In genomic region chr9:124805186-124805585, GRCh38 we compare ENCODE assay signal across 16 cellular contexts. TPM values are rescaled to one million over a fixed set of nuclear protein-coding genes. Genes with fewer than 3 reads are reported as not detected.
DNase-seq lines count a peak whose midpoint lies in the region; ATAC-seq and TF ChIP-seq lines count a peak whose summit lies in the region.
"Had no signal": no experiment of that assay in that cellular context is flagged by ENCODE, and none has a peak within 500 bp of the region (broad histone marks: within the 10 kb centered on the region; RNA-seq: fewer than 3 reads in every experiment).

No MANE protein-coding gene starts in this region.

- 0 out of 3 replicates have a peak, but pooled peaks have one; percentile 32 for ATAC-seq in RWPE2 (ENCODE audit: low read depth)
- ATAC-seq in psoas muscle, result peak; percentile 21 to 54 (median 38)
- no peak for ATAC-seq in GM21825 (IDR thresholded peaks at IDR 0.05; ENCODE audit: unreplicated experiment)
- no peak for ATAC-seq in GM18498 (IDR thresholded peaks at IDR 0.05; ENCODE audit: unreplicated experiment)

- H3K9me3 ChIP-seq in RWPE2 (ENCODE audit: severe bottlenecking) (no peaks in the 10 kb centered on the region), psoas muscle (no peaks in the 10 kb centered on the region), Karpas-422 (ENCODE audit: low read length) (no peaks in the 10 kb centered on the region)

- H3K79me2 ChIP-seq in Karpas-422 (ENCODE audit: low read length), result no peaks in the 10 kb centered on the region

- intact Hi-C loops in psoas muscle (cut with DNase I), result no loop called here

- no peak overlapping the region for H3K9ac ChIP-seq in Karpas-422 (ENCODE audit: low read length)

- H3K4me2 ChIP-seq in Karpas-422 (ENCODE audit: low read depth, low read length, poor library complexity, severe bottlenecking), result no peak overlapping the region

- 16 to 33% (median 24%) methylated on average over 4 of the region's 4 CpGs for WGBS in psoas muscle, 3 donors

- DNase-seq in AG10803 (ENCODE audit: low read depth), result peak; percentile 29
- no peak for DNase-seq in RWPE2 (ENCODE audit: low spot score)
- no peak for DNase-seq in epithelial cell of prostate (ENCODE audit: low read depth, low spot score)
- no peak for DNase-seq in psoas muscle
- DNase-seq in Karpas-422, result no peak
- no peak for DNase-seq in NCI-H1092 treated with DMSO at 0.1 percent for 48 hours (lab: John Stamatoyannopoulos, UW)
- DNase-seq: CD4-positive, CD25-positive, alpha-beta regulatory T cell; DMS79; Kasumi-1; NCI-H1436; NCI-H2029 treated with DMSO at 0.1 percent for 48 hours; NCI-H510A treated with DMSO at 0.1 percent for 48 hours; SIG-M5 had no signal

- H3K36me3 ChIP-seq in RWPE2 (ENCODE audit: low read depth) (no peaks in the 10 kb centered on the region), psoas muscle (ENCODE audit: insufficient read depth in 1 of 2, low read depth in 1 of 2) (no peaks in the 10 kb centered on the region), Karpas-422 (ENCODE audit: insufficient read depth, low read length) (no peaks in the 10 kb centered on the region)

- TF ChIP-seq CTCF in AG10803 (conservative IDR thresholded peaks at IDR 0.05; ENCODE audit: low read length), result no peak
- no peak for TF ChIP-seq CTCF in RWPE2 (IDR thresholded peaks at IDR 0.05; ENCODE audit: poor library complexity, severe bottlenecking)
- no peak for TF ChIP-seq CTCF in psoas muscle (IDR thresholded peaks at IDR 0.05)

- H2AFZ ChIP-seq in Karpas-422 (ENCODE audit: low read length), result no peak overlapping the region

- H3K4me3 ChIP-seq in AG10803 (ENCODE audit: low read length) (no peak overlapping the region), RWPE2 (ENCODE audit: severe bottlenecking) (no peak overlapping the region), psoas muscle (no peak overlapping the region), Karpas-422 (ENCODE audit: low read length) (no peak overlapping the region)

- H3K9me2 ChIP-seq in Karpas-422 (replicated peaks; ENCODE audit: insufficient read depth, low read length), result no peaks in the 10 kb centered on the region

- no peaks in the 10 kb centered on the region for H4K20me1 ChIP-seq in Karpas-422 (ENCODE audit: insufficient read depth, low read depth, low read length)

- peak overlapping the region; percentile 46 for H3K27ac ChIP-seq in RWPE2 (ENCODE audit: poor library complexity, severe bottlenecking)
- H3K27ac ChIP-seq in epithelial cell of prostate, result peak overlapping the region; percentile 24
- peak overlapping the region; percentile 16 for H3K27ac ChIP-seq in psoas muscle
- no peak overlapping the region for H3K27ac ChIP-seq in Karpas-422 (ENCODE audit: low read length)

- H3K4me1 ChIP-seq in RWPE2 (ENCODE audit: insufficient read depth, poor library complexity, severe bottlenecking), result peaks cover 11% of the 10 kb centered on the region
- H3K4me1 ChIP-seq in psoas muscle, result peaks cover 19% of the 10 kb centered on the region
- H3K4me1 ChIP-seq in Karpas-422 (ENCODE audit: low read length), result peaks cover 4% of the 10 kb centered on the region

- H3K27me3 ChIP-seq in RWPE2 (ENCODE audit: insufficient read depth, poor library complexity, severe bottlenecking), result no peaks in the 10 kb centered on the region
- H3K27me3 ChIP-seq in psoas muscle (ENCODE audit: insufficient read depth in 3 of 3, low read length in 2 of 3), result no peaks in the 10 kb centered on the region
- H3K27me3 ChIP-seq in Karpas-422 (ENCODE audit: low read length), result no peaks in the 10 kb centered on the region

RNA-seq across cellular contexts. Expression of gene OLFML2A, which starts 28.3 kb away (rescaled TPM):
- 10 to 100 TPM in 3 of 4 donors, 1 to 10 TPM in 1; 7.1 to 30.3 (median 13.2) TPM for total RNA-seq in psoas muscle
- 1 to 10 TPM; 3.0 to 5.1 (median 4.0) TPM for polyA plus RNA-seq in psoas muscle
- total RNA-seq in Karpas-422 (2014; rRNA removed; shearing (Covaris generic); ENCODE audit: low replicate concordance), result not detected in 2 replicates
- total RNA-seq: CD4-positive, CD25-positive, alpha-beta regulatory T cell had no signal
- polyA plus RNA-seq: CD4-positive, CD25-positive, alpha-beta regulatory T cell had no signal

RNA-seq across cellular contexts. Expression of gene NR6A1, which starts 34.1 kb away (rescaled TPM):
- 1 to 10 TPM in 3 of 4 donors, under 1 TPM in 1; 0.54 to 2.6 (median 1.6) TPM for total RNA-seq in psoas muscle
- polyA plus RNA-seq in psoas muscle, result under 1 TPM; 0.32 to 0.70 (median 0.39) TPM
- 3.1 and 3.2 TPM in 2 replicates for total RNA-seq in Karpas-422 (2014; rRNA removed; shearing (Covaris generic); ENCODE audit: low replicate concordance)
- polyA plus RNA-seq: CD4-positive, CD25-positive, alpha-beta regulatory T cell had no signal

RNA-seq across cellular contexts. Expression of gene WDR38, which starts 48.1 kb away (rescaled TPM):
- not detected for total RNA-seq in psoas muscle
- polyA plus RNA-seq in psoas muscle, result under 1 TPM in 1 of 3 donors, not detected in 2; 0.05 TPM
- not detected in 2 replicates for total RNA-seq in Karpas-422 (2014; rRNA removed; shearing (Covaris generic); ENCODE audit: low replicate concordance)
- total RNA-seq: A172; CD4-positive, CD25-positive, alpha-beta regulatory T cell had no signal
- polyA plus RNA-seq: CD4-positive, CD25-positive, alpha-beta regulatory T cell had no signal

RNA-seq across cellular contexts. Expression of gene RPL35, which starts 56.6 kb away (rescaled TPM):
- total RNA-seq in psoas muscle, result 1,000 to 10,000 TPM in 3 of 4 donors, 100 to 1,000 TPM in 1; 994 to 1,307 (median 1,134) TPM
- 1,000 to 10,000 TPM; 2,957 to 4,666 (median 2,999) TPM for polyA plus RNA-seq in psoas muscle
- 3,451 and 4,363 TPM in 2 replicates for total RNA-seq in Karpas-422 (2014; rRNA removed; shearing (Covaris generic); ENCODE audit: low replicate concordance)

RNA-seq across cellular contexts. Expression of gene ARPC5L, which starts 56.7 kb away (rescaled TPM):
- total RNA-seq in psoas muscle, result 10 to 100 TPM; 32.3 to 54.9 (median 47.7) TPM
- 100 to 1,000 TPM in 1 of 3 donors, 10 to 100 TPM in 2; 47.0 to 165 (median 96.4) TPM for polyA plus RNA-seq in psoas muscle
- total RNA-seq in Karpas-422 (2014; rRNA removed; shearing (Covaris generic); ENCODE audit: low replicate concordance), result 56.8 and 124 TPM in 2 replicates

Comparison
In these comparisons a context has a peak if more than half of its experiments do, and no peak if none do; other contexts are left out.
1. ATAC-seq: peak in RWPE2 (single experiment) and psoas muscle (4 of 4); none in GM21825 (single experiment) and GM18498 (single experiment).